ENCODE assay signal across 18 cellular contexts in the genomic region with DNA sequence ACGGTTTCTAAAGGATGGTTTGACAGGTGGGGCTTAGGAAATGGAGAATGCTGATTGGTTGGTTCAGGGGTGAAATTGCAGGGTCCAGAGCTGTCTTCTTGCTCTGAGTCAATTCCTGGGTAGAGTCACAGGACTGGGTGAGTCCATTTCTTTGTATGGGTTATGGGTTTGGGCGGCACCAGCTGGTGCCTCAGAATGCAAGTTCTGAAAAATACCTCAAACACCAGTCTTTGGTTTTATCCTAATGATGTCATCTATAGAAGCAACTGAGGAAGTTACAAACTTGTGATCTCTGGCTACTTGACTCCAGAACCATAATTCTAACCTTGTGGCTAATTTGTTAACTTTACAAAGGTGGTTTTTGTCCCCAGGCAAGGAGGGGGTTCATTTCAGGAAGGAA. TPM values are rescaled to one million over a fixed set of nuclear protein-coding genes. Genes with fewer than 3 reads are reported as not detected.
DNase-seq lines count a peak whose midpoint lies in the region; ATAC-seq, FAIRE-seq and TF ChIP-seq lines count a peak whose summit lies in the region.
"Had no signal": no experiment of that assay in that cellular context is flagged by ENCODE, and none has a peak within 500 bp of the region (broad histone marks: within the 10 kb centered on the region; RNA-seq: fewer than 3 reads in every experiment).

No MANE protein-coding gene starts in this region.

- H3K36me3 Mint-ChIP-seq in activated T-cell treated with anti-CD3 and anti-CD28 coated beads, Interleukin-2, amount 50 U/mL, for 72 hours (ENCODE audit: insufficient read depth in 2 of 2), result no peaks in the 10 kb centered on the region
- H3K36me3 Mint-ChIP-seq in activated naive CD4-positive, alpha-beta T cell treated with anti-CD3 and anti-CD28 coated beads, Interleukin-2, amount 10 ng/mL, durations not matched to agents 7 days and 5 days, result no peaks in the 10 kb centered on the region

- H3K4me1 Mint-ChIP-seq in activated T-cell treated with anti-CD3 and anti-CD28 coated beads, Interleukin-2, amount 50 U/mL, for 72 hours (ENCODE audit: low read depth), result no peaks in the 10 kb centered on the region
- no peaks in the 10 kb centered on the region for H3K4me1 Mint-ChIP-seq in activated naive CD4-positive, alpha-beta T cell treated with anti-CD3 and anti-CD28 coated beads, Interleukin-2, amount 10 ng/mL, durations not matched to agents 7 days and 5 days

- peaks cover 42% of the 10 kb centered on the region for H3K27me3 Mint-ChIP-seq in activated T-cell treated with anti-CD3 and anti-CD28 coated beads, Interleukin-2, amount 50 U/mL, for 72 hours (ENCODE audit: low read depth)
- peaks cover 70% of the 10 kb centered on the region for H3K27me3 Mint-ChIP-seq in activated naive CD4-positive, alpha-beta T cell treated with anti-CD3 and anti-CD28 coated beads, Interleukin-2, amount 10 ng/mL, durations not matched to agents 7 days and 5 days

- TF ChIP-seq RAD21 in K562 (CRISPR knock-in tag; conservative IDR thresholded peaks at IDR 0.05 in 1 of 2, IDR thresholded peaks at IDR 0.05 in 1 of 2), result no peak

- no TSS peak for BruUV-seq in K562 (replicated peaks; lab: Mats Ljungman, UMichigan)

- CTCF ChIA-PET in K562 (lab: Yijun Ruan, JAX; ENCODE audit: low intra/inter-chr PET ratio), result no interaction called here
- CTCF ChIA-PET in activated naive CD4-positive, alpha-beta T cell treated with anti-CD3 and anti-CD28 coated beads, Interleukin-2, amount 10 ng/mL, durations not matched to agents 7 days and 5 days (lab: Charles Lee), result interaction anchor here (0.6 kb wide), 1 partner anchor 511 kb away, joined by 3 read pairs; no protein-coding TSS in a partner anchor

- intact Hi-C loops in K562 (cut with micrococcal nuclease), result loop anchor here (10.0 kb wide), 1 partner anchor 82 kb away; no protein-coding TSS in a partner anchor

- H3K9me3 ChIP-seq in GM23248 (ENCODE audit: low read depth) (no peaks in the 10 kb centered on the region), K562 (replicated peaks; ENCODE audit: control insufficient read depth, insufficient read depth, low read depth, low read length) (no peaks in the 10 kb centered on the region)
- H3K9me3 ChIP-seq: A549, Caco-2 had no signal

- ATAC-seq in activated T-cell treated with anti-CD3 and anti-CD28 coated beads, Interleukin-2, amount 50 U/mL, for 72 hours (replicated peaks in 1 of 2), result peak; percentile 35 to 82
- no peak for ATAC-seq in K562
- ATAC-seq in SK-N-SH treated with all-trans-retinoic acid at 6 μM for 48 hours, result no peak
- ATAC-seq: A549 had no signal

- H3K9me1 ChIP-seq in K562 (ENCODE audit: control insufficient read depth, insufficient read depth, low read length), result no peaks in the 10 kb centered on the region

- H4K20me1 ChIP-seq in GM23248 (ENCODE audit: insufficient read depth), result no peaks in the 10 kb centered on the region
- no peaks in the 10 kb centered on the region for H4K20me1 ChIP-seq in K562 (replicated peaks; ENCODE audit: control insufficient read depth, insufficient read depth, low read length)

- H3K36me3 ChIP-seq in GM23248 (ENCODE audit: low read depth), result no peaks in the 10 kb centered on the region
- H3K36me3 ChIP-seq in K562 (ENCODE audit: control insufficient read depth, insufficient read depth, low read length), result no peaks in the 10 kb centered on the region

- 96 to 97% methylated on average over 2 of the region's 2 CpGs for WGBS in GM23248 (ENCODE audit: low coverage in 1 of 2, low lambda C conversion rate in 2 of 2, missing lambda C conversion rate in 2 of 2), 2 experiments
- WGBS in K562 (ENCODE audit: insufficient coverage, low coverage, missing lambda C conversion rate), result 23% methylated on average over 2 of the region's 2 CpGs

- H3K9ac ChIP-seq in GM23248, result no peak overlapping the region
- no peak overlapping the region for H3K9ac ChIP-seq in K562 (ENCODE audit: insufficient read depth in 1 of 2, low read depth in 2 of 2, low read length in 2 of 2)

- TF ChIP-seq POLR2A in K562 (conservative IDR thresholded peaks at IDR 0.05), result no peak

- H2AFZ ChIP-seq in GM23248 (no peak overlapping the region), K562 (ENCODE audit: low read depth, low read length) (no peak overlapping the region)

- H3K27ac Mint-ChIP-seq in activated T-cell treated with anti-CD3 and anti-CD28 coated beads, Interleukin-2, amount 50 U/mL, for 72 hours, result no peak overlapping the region
- H3K27ac Mint-ChIP-seq in activated naive CD4-positive, alpha-beta T cell treated with anti-CD3 and anti-CD28 coated beads, Interleukin-2, amount 10 ng/mL, durations not matched to agents 7 days and 5 days, result no peak overlapping the region
- H3K27ac Mint-ChIP-seq: CD4-positive, alpha-beta T cell; H9 had no signal

- no peak overlapping the region for H3K4me3 Mint-ChIP-seq in activated T-cell treated with anti-CD3 and anti-CD28 coated beads, Interleukin-2, amount 50 U/mL, for 72 hours
- no peak overlapping the region for H3K4me3 Mint-ChIP-seq in activated naive CD4-positive, alpha-beta T cell treated with anti-CD3 and anti-CD28 coated beads, Interleukin-2, amount 10 ng/mL, durations not matched to agents 7 days and 5 days
- H3K4me3 Mint-ChIP-seq: CD4-positive, alpha-beta T cell; H9 had no signal

- TF ChIP-seq EP300 in K562 (IDR thresholded peaks at IDR 0.05; ENCODE audit: low read length), result no peak

- no peaks in the 10 kb centered on the region for H3K9me2 ChIP-seq in GM23248 (ENCODE audit: insufficient read depth)

- TF ChIP-seq CTCF in K562 (IDR thresholded peaks at IDR 0.05 in 2 of 3, conservative IDR thresholded peaks at IDR 0.05 in 1 of 3; ENCODE audit: insufficient read depth in 2 of 3, low read depth in 1 of 3, low read length in 3 of 3), result no peak

- no peak for FAIRE-seq in K562 (lab: Jason Lieb, UNC)
- FAIRE-seq: A549, D721Med, GM12892, GM18507 had no signal

- no peak for DNase-seq in activated T-cell treated with anti-CD3 and anti-CD28 coated beads, Interleukin-2, amount 50 U/mL, for 72 hours
- DNase-seq in activated T-cell treated with anti-CD3 and anti-CD28 coated beads for 4 hours (no peak), GM23248 (peak; percentile 10), NCI-H69 (lab: John Stamatoyannopoulos, UW) (peak; percentile 33), K562 (ENCODE audit: extremely low read depth in 1 of 4, low spot score in 3 of 4) (peak in 1 of 4 experiments; percentile 26)
- DNase-seq in activated naive CD4-positive, alpha-beta T cell treated with anti-CD3 and anti-CD28 coated beads, Interleukin-2, amount 10 ng/mL, durations not matched to agents 7 days and 5 days, result no peak
- DNase-seq: AML-193; Caco-2; CD4-positive, alpha-beta T cell; GOT3; H9 had no signal

- H3K4me1 ChIP-seq in GM23248 (ENCODE audit: insufficient read depth) (no peaks in the 10 kb centered on the region), K562 (replicated peaks in 1 of 2; ENCODE audit: control insufficient read depth in 2 of 2, insufficient read depth in 2 of 2, low read length in 2 of 2) (peaks cover 0 to 17% of the 10 kb centered on the region in 2 experiments; a peak in 3 of 5 replicates)

- H3K79me2 ChIP-seq in GM23248 (ENCODE audit: insufficient read depth) (no peaks in the 10 kb centered on the region), K562 (ENCODE audit: control insufficient read depth, insufficient read depth, low read length) (no peaks in the 10 kb centered on the region)

- POLR2A ChIA-PET in K562 (lab: Yijun Ruan, JAX), result interaction anchor here (0.8 kb wide), 1 partner anchor 157 kb away, joined by 3 read pairs; no protein-coding TSS in a partner anchor

- H3K27ac ChIP-seq in GM23248, result no peak overlapping the region
- H3K27ac ChIP-seq in K562 (ENCODE audit: extremely low read depth, low read depth, low read length), result no peak overlapping the region
- H3K27ac ChIP-seq: 22Rv1, C4-2B had no signal

- H3K9me3 Mint-ChIP-seq in activated T-cell treated with anti-CD3 and anti-CD28 coated beads, Interleukin-2, amount 50 U/mL, for 72 hours, result no peaks in the 10 kb centered on the region
- H3K9me3 Mint-ChIP-seq in activated naive CD4-positive, alpha-beta T cell treated with anti-CD3 and anti-CD28 coated beads, Interleukin-2, amount 10 ng/mL, durations not matched to agents 7 days and 5 days, result no peaks in the 10 kb centered on the region
- H3K9me3 Mint-ChIP-seq: CD4-positive, alpha-beta T cell had no signal

- H3K4me2 ChIP-seq in GM23248 (ENCODE audit: unreplicated experiment) (no peak overlapping the region), K562 (ENCODE audit: insufficient read depth, low read length) (no peak overlapping the region)
- H3K4me2 ChIP-seq: A549 had no signal

- no peak overlapping the region for H3K4me3 ChIP-seq in GM23248
- no peak overlapping the region for H3K4me3 ChIP-seq in K562
- H3K4me3 ChIP-seq: A549 had no signal

- in situ Hi-C loops in GM23248 (cut with MboI) (loop anchor here (10.0 kb wide), 1 partner anchor 202 kb away; a partner anchor contains a TSS), K562 (cut with MboI) (loop anchor here (5.0 kb wide), 1 partner anchor 209 kb away; no protein-coding TSS in a partner anchor)

- no peaks in the 10 kb centered on the region for H3F3A ChIP-seq in GM23248 (ENCODE audit: insufficient read depth)

- H3K27me3 ChIP-seq in GM23248 (replicated peaks; ENCODE audit: insufficient read depth) (peaks cover 12% of the 10 kb centered on the region; the same call in 1 of the 2 replicates), K562 (ENCODE audit: control insufficient read depth in 2 of 2, insufficient read depth in 2 of 2, low read length in 2 of 2) (peaks cover 0 to 17% of the 10 kb centered on the region in 2 experiments; a peak in 2 of 5 replicates)

RNA-seq across cellular contexts. Expression of a gene that starts 47.6 kb away (rescaled TPM):
- total RNA-seq in activated T-cell treated with anti-CD3 and anti-CD28 coated beads, Interleukin-2, amount 50 U/mL, for 72 hours, result 100 to 1,000 TPM; 295 to 377 TPM
- total RNA-seq in GM23248 (2014; rRNA removed; shearing (Covaris generic)), result 133 and 156 TPM in 2 replicates
- polyA plus RNA-seq in GM23248 (2016; fragmentation: Nextera tagmentation; extraction: Ambion mirVana), result 502 and 518 TPM in 2 replicates
- 338 and 574 TPM in 2 replicates for total RNA-seq in K562 (2011; cell fraction: chromatin; rRNA removed; ENCODE audit: low replicate concordance)
- 188 and 198 TPM in 2 replicates for total RNA-seq in K562 (2011; cell fraction: nucleolus; rRNA removed)
- 241 and 245 TPM in 2 replicates for total RNA-seq in K562 (2011; cell fraction: nucleoplasm; rRNA removed)
- total RNA-seq in K562 (2014; rRNA removed), result 118 and 174 TPM in 2 replicates
- total RNA-seq in K562 (2014; rRNA removed; fragmentation: Illumina TruSeq; extraction: Trizol), result 197 and 205 TPM in 2 replicates
- 176 and 190 TPM in 2 replicates for total RNA-seq in K562 (2015; rRNA removed; fragmentation: Illumina TruSeq; extraction: Trizol)
- total RNA-seq in K562 (2021), result 278 and 314 TPM in 2 replicates
- 347 and 442 TPM in 2 replicates for polyA plus RNA-seq in K562 (2011; rRNA removed)
- 171 and 226 TPM in 2 replicates for polyA plus RNA-seq in K562 (2011; cell fraction: cytosol; rRNA removed)
- polyA plus RNA-seq in K562 (2011; cell fraction: nucleus; rRNA removed), result 223 and 263 TPM in 2 replicates
- 203 and 316 TPM in 2 replicates for polyA plus RNA-seq in K562 (2012)
- polyA plus RNA-seq in K562 (2014; fragmentation: Illumina TruSeq; extraction: Trizol), result 192 and 286 TPM in 2 replicates
- 100 to 1,000 TPM in 1 of 2 experiments, 10 to 100 TPM in 1; 92.7 to 126 TPM for polyA plus RNA-seq in K562 (2014; fragmentation: Nextera tagmentation; extraction: Ambion mirVana)
- 134 and 152 TPM in 2 replicates for polyA plus RNA-seq in K562 (2014; rRNA removed)
- polyA minus RNA-seq in K562 (2011; rRNA and poly(A)+ RNA removed), result 449 and 508 TPM in 2 replicates
- polyA minus RNA-seq in K562 (2011; cell fraction: cytosol; rRNA and poly(A)+ RNA removed), result 113 and 158 TPM in 2 replicates
- polyA minus RNA-seq in K562 (2011; cell fraction: nucleus; rRNA and poly(A)+ RNA removed), result 117 and 192 TPM in 2 replicates

Comparison
In these comparisons a context has a peak if more than half of its experiments do, and no peak if none do; other contexts are left out.
1. ATAC-seq: peak in activated T-cell treated with anti-CD3 and anti-CD28 coated beads, Interleukin-2, amount 50 U/mL, for 72 hours (2 of 2); none in K562 (single experiment) and SK-N-SH treated with all-trans-retinoic acid at 6 μM for 48 hours (single experiment).
2. DNase-seq: peak in GM23248 (single experiment) and NCI-H69 (single experiment); none in activated T-cell treated with anti-CD3 and anti-CD28 coated beads, Interleukin-2, amount 50 U/mL, for 72 hours (0 of 2), activated T-cell treated with anti-CD3 and anti-CD28 coated beads for 4 hours (single experiment) and activated naive CD4-positive, alpha-beta T cell treated with anti-CD3 and anti-CD28 coated beads, Interleukin-2, amount 10 ng/mL, durations not matched to agents 7 days and 5 days (single experiment).